ENCODE assay signal across 9 cellular contexts in genomic region chr2:196618661-196619060, GRCh38. TPM values are rescaled to one million over a fixed set of nuclear protein-coding genes. Genes with fewer than 3 reads are reported as not detected.
"Had no signal": no experiment of that assay in that cellular context is flagged by ENCODE, and none has a peak within 500 bp of the region (broad histone marks: within the 10 kb centered on the region; RNA-seq: fewer than 3 reads in every experiment).

No MANE protein-coding gene starts in this region.

- H2AFZ ChIP-seq: GM23338 had no signal

- DNase-seq: H7, HFFc6, KBM-7 had no signal

- H3K4me1 Mint-ChIP-seq: GM23338, IgD-negative memory B cell had no signal

- H3K36me3 ChIP-seq: HAP-1 had no signal

- H3K4me2 ChIP-seq: GM23338 had no signal

- H3K9me3 ChIP-seq: HAP-1 had no signal

- H3K4me1 ChIP-seq: HAP-1 had no signal

- H3K27ac Mint-ChIP-seq: GM23338, HFFc6, IgD-negative memory B cell had no signal

- H3K9me3 Mint-ChIP-seq: GM23338, HFFc6 had no signal

- H3K27ac ChIP-seq: HL-60 had no signal

- H3K36me3 Mint-ChIP-seq: IgD-negative memory B cell had no signal

- H3K4me3 Mint-ChIP-seq: GM23338, HFFc6, IgD-negative memory B cell had no signal

- H3K4me3 ChIP-seq: GM23338, HAP-1 had no signal

- ATAC-seq: GM23338, HCT116, HepG2 had no signal

RNA-seq across cellular contexts. Expression of gene HECW2, which starts 25.3 kb away (rescaled TPM):
- polyA plus RNA-seq: HepG2 had no signal
